ENCODE assay signal across 8 cellular contexts in the genomic region with DNA sequence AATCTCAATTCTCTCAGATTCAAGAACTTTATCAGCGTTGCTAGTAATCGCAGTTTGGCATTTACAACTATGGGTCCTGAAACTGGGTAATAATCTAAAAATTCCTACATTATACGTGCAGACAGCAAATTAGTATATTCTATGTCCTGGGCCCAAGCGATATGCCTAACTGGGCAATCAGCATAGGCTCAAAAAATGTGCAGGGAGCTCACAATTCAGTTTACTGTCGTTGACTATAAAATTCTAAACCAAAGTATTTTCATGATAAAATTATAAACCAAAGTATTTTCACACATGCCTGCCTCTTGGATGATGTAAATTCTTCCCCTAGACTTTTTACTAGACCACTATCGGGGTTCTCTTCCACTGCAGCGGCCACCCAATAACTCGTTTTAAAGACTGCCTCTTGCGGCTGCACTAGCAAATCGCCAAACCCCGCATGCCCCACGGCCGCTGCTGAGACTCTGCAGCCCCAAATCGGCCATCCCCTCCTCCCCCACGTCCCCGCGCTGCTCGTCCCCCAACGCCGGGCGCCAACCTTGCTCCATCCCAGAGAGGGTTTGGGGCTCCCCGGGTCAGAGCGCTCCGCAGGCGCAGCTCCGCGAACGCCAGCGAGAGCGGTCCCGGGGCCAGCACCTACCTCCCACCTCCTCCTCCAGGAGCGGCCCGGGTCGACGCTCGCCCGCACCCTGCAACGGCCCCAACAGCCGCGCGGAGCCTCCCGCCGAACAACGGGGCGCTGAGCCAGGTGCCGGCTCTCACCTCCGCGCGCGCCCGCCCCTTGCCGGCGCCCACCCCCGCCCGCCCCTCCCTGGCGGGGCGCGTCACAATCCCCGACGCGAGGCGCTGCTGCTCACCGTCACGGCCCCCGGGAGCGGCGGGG. TPM values are rescaled to one million over a fixed set of nuclear protein-coding genes. Genes with fewer than 3 reads are reported as not detected.
DNase-seq lines count a peak whose midpoint lies in the region; ATAC-seq and TF ChIP-seq lines count a peak whose summit lies in the region.

No MANE protein-coding gene starts in this region.

- H3K9me3 ChIP-seq in prostate gland, result no peaks in the 10 kb centered on the region

- intact Hi-C loops in left ventricle myocardium superior (cut with micrococcal nuclease) (no loop called here), prostate gland (cut with DNase I) (no loop called here)

- H3K4me3 Mint-ChIP-seq in activated naive CD4-positive, alpha-beta T cell treated with anti-CD3 and anti-CD28 coated beads, Interleukin-2, amount 10 ng/mL, durations not matched to agents 7 days and 5 days, result peak overlapping the region; percentile 85
- H3K4me3 Mint-ChIP-seq in activated naive CD8-positive, alpha-beta T cell treated with anti-CD3 and anti-CD28 coated beads for 36 hours, result peak overlapping the region; percentile 83

- 2% methylated on average over 27 of the region's 67 CpGs for WGBS in prostate gland

- H3K27ac ChIP-seq in prostate gland, result peak overlapping the region; percentile 81 to 90

- ATAC-seq in HG02623 (IDR thresholded peaks at IDR 0.05; ENCODE audit: unreplicated experiment) (peak; percentile 45), left ventricle myocardium superior (peak; percentile 49)

- DNase-seq in activated naive CD4-positive, alpha-beta T cell treated with anti-CD3 and anti-CD28 coated beads, Interleukin-2, amount 10 ng/mL, durations not matched to agents 7 days and 5 days, result no peak
- DNase-seq in activated naive CD4-positive, alpha-beta T cell treated with anti-CD3 and anti-CD28 coated beads, Interleukin-2, amount 50 U/mL, for 16 hours, result no peak
- DNase-seq in NCI-H2171 treated with DMSO at 0.1 percent for 48 hours (lab: John Stamatoyannopoulos, UW), result peak; percentile 75
- no peak for DNase-seq in activated naive CD8-positive, alpha-beta T cell treated with anti-CD3 and anti-CD28 coated beads for 36 hours
- DNase-seq in left ventricle myocardium superior, result peak; percentile 72
- peak; percentile 35 for DNase-seq in prostate gland (ENCODE audit: low spot score)
- no peak for DNase-seq in effector CD8-positive, alpha-beta T cell (lab: John Stamatoyannopoulos, UW)

- CTCF ChIA-PET in activated naive CD4-positive, alpha-beta T cell treated with anti-CD3 and anti-CD28 coated beads, Interleukin-2, amount 10 ng/mL, durations not matched to agents 7 days and 5 days (lab: Charles Lee), result interaction anchor here (0.9 to 1.7 kb wide), 4 partner anchors 13 to 52 kb away, joined by 3 to 8 read pairs (median 4); no protein-coding TSS in a partner anchor

- H3K4me1 ChIP-seq in prostate gland (replicated peaks), result no peaks in the 10 kb centered on the region

- H3K27me3 ChIP-seq in prostate gland (replicated peaks; ENCODE audit: insufficient read depth), result no peaks in the 10 kb centered on the region

- peak in 1 of 4 experiments; percentile 11 for TF ChIP-seq CTCF in prostate gland (IDR thresholded peaks at IDR 0.05)

- no peaks in the 10 kb centered on the region for H3K27me3 Mint-ChIP-seq in activated naive CD4-positive, alpha-beta T cell treated with anti-CD3 and anti-CD28 coated beads, Interleukin-2, amount 10 ng/mL, durations not matched to agents 7 days and 5 days
- H3K27me3 Mint-ChIP-seq in activated naive CD8-positive, alpha-beta T cell treated with anti-CD3 and anti-CD28 coated beads for 36 hours, result no peaks in the 10 kb centered on the region

- no peaks in the 10 kb centered on the region for H3K36me3 ChIP-seq in prostate gland

- peaks cover 62% of the 10 kb centered on the region for H3K4me1 Mint-ChIP-seq in activated naive CD4-positive, alpha-beta T cell treated with anti-CD3 and anti-CD28 coated beads, Interleukin-2, amount 10 ng/mL, durations not matched to agents 7 days and 5 days
- H3K4me1 Mint-ChIP-seq in activated naive CD8-positive, alpha-beta T cell treated with anti-CD3 and anti-CD28 coated beads for 36 hours, result peaks cover 43% of the 10 kb centered on the region

- peak overlapping the region; percentile 85 to 90 for H3K4me3 ChIP-seq in prostate gland

- TF ChIP-seq POLR2A in prostate gland (IDR thresholded peaks at IDR 0.05), result no peak

- H3K27ac Mint-ChIP-seq in activated naive CD4-positive, alpha-beta T cell treated with anti-CD3 and anti-CD28 coated beads, Interleukin-2, amount 10 ng/mL, durations not matched to agents 7 days and 5 days, result peak overlapping the region; percentile 81
- H3K27ac Mint-ChIP-seq in activated naive CD8-positive, alpha-beta T cell treated with anti-CD3 and anti-CD28 coated beads for 36 hours, result peak overlapping the region; percentile 71

- peaks cover 5% of the 10 kb centered on the region for H3K36me3 Mint-ChIP-seq in activated naive CD4-positive, alpha-beta T cell treated with anti-CD3 and anti-CD28 coated beads, Interleukin-2, amount 10 ng/mL, durations not matched to agents 7 days and 5 days
- H3K36me3 Mint-ChIP-seq in activated naive CD8-positive, alpha-beta T cell treated with anti-CD3 and anti-CD28 coated beads for 36 hours, result peaks cover 5% of the 10 kb centered on the region

- no peaks in the 10 kb centered on the region for H3K9me3 Mint-ChIP-seq in activated naive CD4-positive, alpha-beta T cell treated with anti-CD3 and anti-CD28 coated beads, Interleukin-2, amount 10 ng/mL, durations not matched to agents 7 days and 5 days
- H3K9me3 Mint-ChIP-seq in activated naive CD8-positive, alpha-beta T cell treated with anti-CD3 and anti-CD28 coated beads for 36 hours, result no peaks in the 10 kb centered on the region

RNA-seq across cellular contexts. Expression of gene SSX2IP, which starts 0.5 kb away (rescaled TPM):
- total RNA-seq in activated naive CD8-positive, alpha-beta T cell treated with anti-CD3 and anti-CD28 coated beads for 36 hours, result 10 to 100 TPM; 12.4 to 13.1 TPM
- total RNA-seq in left ventricle myocardium superior (16.5 TPM), prostate gland (10 to 100 TPM; 10.7 to 25.2 TPM)

Comparison
In these comparisons a context has a peak if more than half of its experiments do, and no peak if none do; other contexts are left out.
1. DNase-seq: peak in NCI-H2171 treated with DMSO at 0.1 percent for 48 hours (single experiment), left ventricle myocardium superior (single experiment) and prostate gland (single experiment); none in activated naive CD4-positive, alpha-beta T cell treated with anti-CD3 and anti-CD28 coated beads, Interleukin-2, amount 10 ng/mL, durations not matched to agents 7 days and 5 days (single experiment), activated naive CD4-positive, alpha-beta T cell treated with anti-CD3 and anti-CD28 coated beads, Interleukin-2, amount 50 U/mL, for 16 hours (single experiment), activated naive CD8-positive, alpha-beta T cell treated with anti-CD3 and anti-CD28 coated beads for 36 hours (single experiment) and effector CD8-positive, alpha-beta T cell (single experiment).